In genomic region chr13:51262501-51263211, GRCh38 we compare ENCODE assay signal across 11 cellular contexts. TPM values are rescaled to one million over a fixed set of nuclear protein-coding genes. Genes with fewer than 3 reads are reported as not detected.
A peak's percentile ranks its signal among the peaks of the same experiment; 100 is the strongest.
DNase-seq lines count a peak whose midpoint lies in the region; ATAC-seq and TF ChIP-seq lines count a peak whose summit lies in the region.
"Had no signal": no experiment of that assay in that cellular context is flagged by ENCODE, and none has a peak within 500 bp of the region (broad histone marks: within the 10 kb centered on the region; RNA-seq: fewer than 3 reads in every experiment).

No MANE protein-coding gene starts in this region.

- no peak overlapping the region for H2AFZ ChIP-seq in OCI-LY1 (ENCODE audit: low read length)

- no peak for TF ChIP-seq POLR2A in sigmoid colon (IDR thresholded peaks at IDR 0.05)

- intact Hi-C loops in sigmoid colon (cut with DNase I): no loop called here

- no peak for ATAC-seq in HG02852 (IDR thresholded peaks at IDR 0.05; ENCODE audit: unreplicated experiment)

- no peaks in the 10 kb centered on the region for H3K9me2 ChIP-seq in OCI-LY1 (ENCODE audit: low read depth, low read length)

- no peak overlapping the region for H3K4me2 ChIP-seq in OCI-LY1 (ENCODE audit: low read length)

- no peaks in the 10 kb centered on the region for H3K79me2 ChIP-seq in OCI-LY1 (ENCODE audit: insufficient read depth, low read length)

- H3K9ac ChIP-seq in OCI-LY1 (ENCODE audit: low read length): no peak overlapping the region

- H3K27ac ChIP-seq in OCI-LY1 (ENCODE audit: low read depth, low read length, poor library complexity, severe bottlenecking): no peak overlapping the region
- peak overlapping the region; percentile 1 for H3K27ac ChIP-seq in ectodermal cell (ENCODE audit: insufficient read depth, low read depth, low read length, poor library complexity, severe bottlenecking)
- peak overlapping the region in 2 of 4 donors; percentile 64 to 73 for H3K27ac ChIP-seq in sigmoid colon

- no peak overlapping the region for H3K4me3 ChIP-seq in OCI-LY1 (ENCODE audit: low read depth, low read length, poor library complexity, severe bottlenecking)
- H3K4me3 ChIP-seq in ectodermal cell (ENCODE audit: insufficient read depth, low read depth, low read length): no peak overlapping the region
- no peak overlapping the region for H3K4me3 ChIP-seq in sigmoid colon

- 41 to 53% methylated on average over 8 of the region's 8 CpGs for WGBS in ectodermal cell, 2 experiments
- 80 to 83% methylated on average over 8 of the region's 8 CpGs for WGBS in sigmoid colon, 2 donors

- TF ChIP-seq EP300 in sigmoid colon (IDR thresholded peaks at IDR 0.05): no peak

- in situ Hi-C loops in GM13977 (cut with MboI; ENCODE audit: low pct_unique_long_range_greater_than_20kb, low sequenced_read_pairs, unreplicated experiment): no loop called here

- no peaks in the 10 kb centered on the region for H4K20me1 ChIP-seq in OCI-LY1 (ENCODE audit: insufficient read depth, low read length)

- no peaks in the 10 kb centered on the region for H3K9me3 ChIP-seq in OCI-LY1 (ENCODE audit: low read length)
- H3K9me3 ChIP-seq in ectodermal cell (ENCODE audit: control insufficient read depth, low read length): no peaks in the 10 kb centered on the region
- no peaks in the 10 kb centered on the region for H3K9me3 ChIP-seq in sigmoid colon

- H3K36me3 ChIP-seq in OCI-LY1 (ENCODE audit: insufficient read depth, low read length) (no peaks in the 10 kb centered on the region), ectodermal cell (ENCODE audit: control insufficient read depth, insufficient read depth, low read length) (peaks cover 20% of the 10 kb centered on the region), sigmoid colon (peaks cover 0 to 2% (median 0%) of the 10 kb centered on the region in 4 donors)

- peak; percentile 20 for TF ChIP-seq CTCF in GM13977 (IDR thresholded peaks at IDR 0.05; ENCODE audit: extremely low read depth, insufficient read depth, missing control alignments)
- peak; percentile 41 for TF ChIP-seq CTCF in OCI-LY1 (IDR thresholded peaks at IDR 0.05; ENCODE audit: low read length)
- TF ChIP-seq CTCF in sigmoid colon (IDR thresholded peaks at IDR 0.05): no peak

- H3K4me1 ChIP-seq in OCI-LY1 (ENCODE audit: insufficient read depth, low read length, severe bottlenecking): no peaks in the 10 kb centered on the region
- H3K4me1 ChIP-seq in ectodermal cell (ENCODE audit: control insufficient read depth, insufficient read depth, low read length): peaks cover 26% of the 10 kb centered on the region
- peaks cover 0 to 41% (median 33%) of the 10 kb centered on the region in 4 donors for H3K4me1 ChIP-seq in sigmoid colon

- H3K27me3 ChIP-seq in OCI-LY1 (ENCODE audit: insufficient read depth, low read length): no peaks in the 10 kb centered on the region
- no peaks in the 10 kb centered on the region for H3K27me3 ChIP-seq in ectodermal cell (ENCODE audit: control insufficient read depth, insufficient read depth, low read length, poor library complexity, severe bottlenecking)
- H3K27me3 ChIP-seq in sigmoid colon: no peaks in the 10 kb centered on the region

- no peak for DNase-seq in GM13977 (ENCODE audit: low spot score)
- peak; percentile 60 for DNase-seq in sigmoid colon
- no peak for DNase-seq in iPS-NIHi7 (ENCODE audit: extremely low spot score)
- no peak for DNase-seq in NCI-H1105 (lab: John Stamatoyannopoulos, UW)
- DNase-seq in stimulated activated naive CD4-positive, alpha-beta T cell treated with Interleukin-2 at 50 U/mL for 16 hours (lab: John Stamatoyannopoulos, UW): no peak
- DNase-seq: activated naive CD8-positive, alpha-beta T cell treated with anti-CD3 and anti-CD28 coated beads for 36 hours; effector memory CD4-positive, alpha-beta T cell; NCI-H1092 treated with DMSO at 0.1 percent for 48 hours had no signal

- H3F3A ChIP-seq in OCI-LY1 (ENCODE audit: insufficient read depth, low read length): no peaks in the 10 kb centered on the region

RNA-seq across cellular contexts. Expression of gene FAM124A, which starts 40.5 kb away (rescaled TPM):
- 25.9 TPM for polyA plus RNA-seq in ectodermal cell (2013, experiment 1 of 4)
- 37.7 TPM for polyA plus RNA-seq in ectodermal cell (2013, experiment 2 of 4)
- 27.4 TPM for polyA plus RNA-seq in ectodermal cell (2013, experiment 3 of 4)
- polyA plus RNA-seq in ectodermal cell (2013, experiment 4 of 4): 29.0 TPM
- 10 to 100 TPM; 11.7 to 18.3 (median 16.3) TPM for total RNA-seq in sigmoid colon
- 1 to 10 TPM in 1 of 3 donors, under 1 TPM in 2; 0.23 to 2.4 (median 0.60) TPM for polyA plus RNA-seq in sigmoid colon

Comparison
In these comparisons a context has a peak if more than half of its experiments do, and no peak if none do; other contexts are left out.
1. CTCF ChIP-seq: peak in GM13977 (single experiment) and OCI-LY1 (single experiment); none in sigmoid colon (0 of 4).